In genomic region chrX:49079489-49080428, GRCh38 we compare ENCODE assay signal across 8 cellular contexts. TPM values are rescaled to one million over a fixed set of nuclear protein-coding genes. Genes with fewer than 3 reads are reported as not detected.
A peak's percentile ranks its signal among the peaks of the same experiment; 100 is the strongest.
DNase-seq lines count a peak whose midpoint lies in the region; ATAC-seq, FAIRE-seq and TF ChIP-seq lines count a peak whose summit lies in the region.

Gene WDR45, minus strand, starts transcription at chrX:49079887. Its CDS starts 1,792 bp downstream, at chrX:49078095.

- H3K27ac ChIP-seq in adrenal gland (peak within 1 kb of the TSS; percentile 69 to 97 (median 91)), heart left ventricle (peak within 1 kb of the TSS; percentile 86 to 97 (median 94)), upper lobe of left lung (peak within 1 kb of the TSS; percentile 92 to 97 (median 92))

- H3K36me3 ChIP-seq in adrenal gland (replicated peaks in 1 of 2) = peaks cover 0 to 5% of the 10 kb centered on the region in 2 donors
- peaks cover 0 to 27% (median 7%) of the 10 kb centered on the region in 9 donors for H3K36me3 ChIP-seq in heart left ventricle
- H3K36me3 ChIP-seq in upper lobe of left lung = peaks cover 0 to 22% (median 8%) of the 10 kb centered on the region in 4 donors

- peak; percentile 64 for ATAC-seq in GM21576 (IDR thresholded peaks at IDR 0.05; ENCODE audit: unreplicated experiment)
- peak; percentile 74 to 95 (median 88) for ATAC-seq in heart left ventricle
- peak; percentile 84 to 97 for ATAC-seq in upper lobe of left lung (ENCODE audit: low FRiP score in 2 of 2)

- no peaks in the 10 kb centered on the region for H3K9me3 ChIP-seq in adrenal gland (replicated peaks in 1 of 3)
- H3K9me3 ChIP-seq in heart left ventricle = no peaks in the 10 kb centered on the region
- no peaks in the 10 kb centered on the region for H3K9me3 ChIP-seq in upper lobe of left lung

- WGBS in adrenal gland, 4 donors = 0 to 33% (median 15%) methylated on average over 5 to 55 of the region's 55 CpGs
- 1 to 42% (median 18%) methylated on average over 51 to 55 of the region's 55 CpGs for WGBS in heart left ventricle, 4 donors
- 0 to 49% methylated on average over 6 to 53 of the region's 55 CpGs for WGBS in upper lobe of left lung, 2 donors

- TF ChIP-seq POLR2A in adrenal gland (IDR thresholded peaks at IDR 0.05) (peak; percentile 21 to 60), heart left ventricle (IDR thresholded peaks at IDR 0.05) (peak in 1 of 2 donors; percentile 76), upper lobe of left lung (IDR thresholded peaks at IDR 0.05) (peak in 3 of 4 donors; percentile 62 to 82 (median 66))

- H3K4me3 ChIP-seq in adrenal gland = peak within 1 kb of the TSS in 3 of 4 donors; percentile 40 to 61 (median 48)
- H3K4me3 ChIP-seq in heart left ventricle = peak within 1 kb of the TSS; percentile 42 to 93 (median 72)
- H3K4me3 ChIP-seq in upper lobe of left lung = peak within 1 kb of the TSS; percentile 45 to 67 (median 60)

- intact Hi-C loops in T-helper 1 cell treated with Interleukin-12 subunit alpha and Interleukin-12 subunit beta and Interleukin-4 antibody, amounts not matched to agents 30 ng/mL and 1 ng/mL, for 36 hours (cut with micrococcal nuclease) = loop anchor here (1.0 kb wide), 5 partner anchors 22 to 77 kb away; partner anchors contain the start of genes GPKOW, GRIPAP1 and TFE3
- intact Hi-C loops in adrenal gland (cut with DNase I) = no loop called here
- intact Hi-C loops in heart left ventricle (cut with DNase I) = loop anchor here in 1 of 10 donors (10.0 kb wide), 1 partner anchor 475 kb away; no protein-coding TSS in a partner anchor
- intact Hi-C loops in posterior vena cava (cut with DNase I) = no loop called here

- FAIRE-seq in D721Med (lab: Jason Lieb, UNC) = no peak

- H3K4me1 ChIP-seq in adrenal gland (replicated peaks in 1 of 2) (peaks cover 0 to 3% of the 10 kb centered on the region in 2 donors), heart left ventricle (peaks cover 0 to 7% (median 2%) of the 10 kb centered on the region in 12 donors), upper lobe of left lung (peaks cover 4 to 10% (median 5%) of the 10 kb centered on the region in 4 donors)

- TF ChIP-seq EP300 in upper lobe of left lung (IDR thresholded peaks at IDR 0.05) = peak in 1 of 4 donors; percentile 3

- peak; percentile 79 for DNase-seq in D721Med (ENCODE audit: insufficient read length, low spot score)
- DNase-seq in M059J (ENCODE audit: low read depth) = peak; percentile 82
- DNase-seq in adrenal gland = peak; percentile 66 to 86 (median 76)
- peak; percentile 78 to 83 (median 82) for DNase-seq in heart left ventricle
- DNase-seq in posterior vena cava (ENCODE audit: low spot score) = peak; percentile 92
- DNase-seq in upper lobe of left lung = peak; percentile 75 to 86

- no peaks in the 10 kb centered on the region for H3K27me3 ChIP-seq in adrenal gland
- no peaks in the 10 kb centered on the region for H3K27me3 ChIP-seq in heart left ventricle
- H3K27me3 ChIP-seq in upper lobe of left lung = no peaks in the 10 kb centered on the region

- no peak for TF ChIP-seq CTCF in D721Med (IDR thresholded peaks at IDR 0.05; ENCODE audit: insufficient read depth, missing control alignments)
- no peak for TF ChIP-seq CTCF in adrenal gland (IDR thresholded peaks at IDR 0.05)
- TF ChIP-seq CTCF in heart left ventricle (IDR thresholded peaks at IDR 0.05) = no peak
- no peak for TF ChIP-seq CTCF in upper lobe of left lung (IDR thresholded peaks at IDR 0.05)

RNA-seq across cellular contexts. Expression of gene WDR45, which starts in this region (rescaled TPM):
- total RNA-seq in M059J (2014; rRNA removed; shearing (Covaris generic)) = 39.5 and 45.2 TPM in 2 replicates
- 68.7 and 71.5 TPM in 2 replicates for total RNA-seq in T-helper 1 cell treated with Interleukin-12 subunit alpha and Interleukin-12 subunit beta and Interleukin-4 antibody, amounts not matched to agents 30 ng/mL and 1 ng/mL, for 36 hours
- total RNA-seq in adrenal gland = 100 to 1,000 TPM in 6 of 8 donors, 10 to 100 TPM in 2; 73.4 to 139 (median 110) TPM
- 100 to 1,000 TPM in 2 of 3 donors, 10 to 100 TPM in 1; 59.4 to 184 (median 170) TPM for polyA plus RNA-seq in adrenal gland
- total RNA-seq in heart left ventricle = 10 to 100 TPM; 49.2 to 98.5 (median 68.5) TPM
- polyA plus RNA-seq in heart left ventricle = 10 to 100 TPM; 65.1 to 89.9 TPM
- 10 to 100 TPM; 49.8 to 51.9 TPM for total RNA-seq in posterior vena cava
- 100 to 1,000 TPM in 2 of 6 donors, 10 to 100 TPM in 4; 55.9 to 165 (median 74.2) TPM for total RNA-seq in upper lobe of left lung

Comparison
In these comparisons a context has a peak if more than half of its experiments do, and no peak if none do; other contexts are left out.
1. Peak in every context shown above with its lines: DNase-seq, ATAC-seq, H3K4me3 ChIP-seq and H3K27ac ChIP-seq.